20 cellular contexts compared by ENCODE assay signal in genomic region chr11:82980947-82981346, GRCh38.
DNase-seq lines count a peak whose midpoint lies in the region; ATAC-seq, FAIRE-seq and TF ChIP-seq lines count a peak whose summit lies in the region.
"Had no signal": no experiment of that assay in that cellular context is flagged by ENCODE, and none has a peak within 500 bp of the region (broad histone marks: within the 10 kb centered on the region; RNA-seq: fewer than 3 reads in every experiment).

No MANE protein-coding gene starts in this region.

- H3K4me3 Mint-ChIP-seq in stimulated activated naive B cell treated with anti-CD40 and anti-IgM and Interleukin-4, amounts not matched to agents 10 μg/mL and 1 μg/mL and 100 μg/mL, for 72 hours = no peak overlapping the region
- H3K4me3 Mint-ChIP-seq: CD4-positive, alpha-beta memory T cell had no signal

- H3K4me1 Mint-ChIP-seq in stimulated activated naive B cell treated with anti-CD40 and anti-IgM and Interleukin-4, amounts not matched to agents 10 μg/mL and 1 μg/mL and 100 μg/mL, for 72 hours = peaks cover 36 to 74% of the 10 kb centered on the region in 2 donors

- no peak for TF ChIP-seq CTCF in endothelial cell of umbilical vein (IDR thresholded peaks at IDR 0.05; ENCODE audit: extremely low read depth in 1 of 2, insufficient read depth in 1 of 2, low read depth in 1 of 2, low read length in 2 of 2)
- TF ChIP-seq CTCF in A673 (conservative IDR thresholded peaks at IDR 0.05; ENCODE audit: low read depth, low read length) = no peak

- H3K36me3 ChIP-seq in SJSA1 = no peaks in the 10 kb centered on the region
- peaks cover 0 to 3% of the 10 kb centered on the region in 2 experiments for H3K36me3 ChIP-seq in endothelial cell of umbilical vein (ENCODE audit: control insufficient read depth in 2 of 2, extremely low read depth in 1 of 2, insufficient read depth in 2 of 2, low read length in 2 of 2)
- peaks cover 4% of the 10 kb centered on the region for H3K36me3 ChIP-seq in A673 (ENCODE audit: insufficient read depth, low read length, poor library complexity, severe bottlenecking)

- no peak overlapping the region for H2AFZ ChIP-seq in endothelial cell of umbilical vein (ENCODE audit: low read depth, low read length)
- H2AFZ ChIP-seq: PC-9 had no signal

- peak overlapping the region; percentile 47 for H3K4me2 ChIP-seq in endothelial cell of umbilical vein (ENCODE audit: insufficient read depth, low read length)
- H3K4me2 ChIP-seq: BLaER1, PC-9 had no signal

- H3K9me3 Mint-ChIP-seq in stimulated activated naive B cell treated with anti-CD40 and anti-IgM and Interleukin-4, amounts not matched to agents 10 μg/mL and 1 μg/mL and 100 μg/mL, for 72 hours = peaks cover 0 to 5% of the 10 kb centered on the region in 2 donors
- H3K9me3 Mint-ChIP-seq: CD4-positive, alpha-beta memory T cell had no signal

- H3K9ac ChIP-seq in endothelial cell of umbilical vein (replicated peaks; ENCODE audit: extremely low read depth, insufficient read depth, low read length) = peak overlapping the region; percentile 42
- H3K9ac ChIP-seq: BLaER1 had no signal

- H3K9me3 ChIP-seq in SJSA1 (replicated peaks) (no peaks in the 10 kb centered on the region), endothelial cell of umbilical vein (replicated peaks; ENCODE audit: control insufficient read depth, insufficient read depth, low read length) (no peaks in the 10 kb centered on the region), A673 (ENCODE audit: low read depth, low read length, poor library complexity, severe bottlenecking) (no peaks in the 10 kb centered on the region)
- H3K9me3 ChIP-seq: BLaER1 had no signal

- H3K36me3 Mint-ChIP-seq in stimulated activated naive B cell treated with anti-CD40 and anti-IgM and Interleukin-4, amounts not matched to agents 10 μg/mL and 1 μg/mL and 100 μg/mL, for 72 hours = peaks cover 56 to 67% of the 10 kb centered on the region in 2 donors

- H3K27me3 ChIP-seq in SJSA1 (replicated peaks) = no peaks in the 10 kb centered on the region
- H3K27me3 ChIP-seq in endothelial cell of umbilical vein (ENCODE audit: control insufficient read depth in 2 of 2, insufficient read depth in 2 of 2, low read length in 2 of 2) = no peaks in the 10 kb centered on the region
- no peaks in the 10 kb centered on the region for H3K27me3 ChIP-seq in A673 (replicated peaks; ENCODE audit: insufficient read depth, low read depth, low read length, poor library complexity)
- H3K27me3 ChIP-seq: BLaER1 had no signal

- intact Hi-C loops in endothelial cell of umbilical vein (cut with micrococcal nuclease) (loop anchor here (1.0 kb wide), 3 partner anchors 27 to 175 kb away; partner anchors contain the start of gene RAB30), A673 (cut with micrococcal nuclease; ENCODE audit: unreplicated experiment) (no loop called here)

- H3K27me3 Mint-ChIP-seq in stimulated activated naive B cell treated with anti-CD40 and anti-IgM and Interleukin-4, amounts not matched to agents 10 μg/mL and 1 μg/mL and 100 μg/mL, for 72 hours = no peaks in the 10 kb centered on the region
- H3K27me3 Mint-ChIP-seq: CD4-positive, alpha-beta memory T cell had no signal

- dilution Hi-C loops in endothelial cell of umbilical vein (cut with MboI; ENCODE audit: extremely low pct_ligation_motif_present, low sequenced_read_pairs) = no loop called here

- TF ChIP-seq POLR2A in endothelial cell of umbilical vein (IDR thresholded peaks at IDR 0.05; ENCODE audit: low read depth, low read length) = no peak

- H3K4me3 ChIP-seq in SJSA1 (no peak overlapping the region), endothelial cell of umbilical vein (replicated peaks in 1 of 3; ENCODE audit: insufficient read depth in 1 of 3, low read depth in 1 of 3, low read length in 3 of 3) (no peak overlapping the region), A673 (ENCODE audit: low read depth, low read length, poor library complexity, severe bottlenecking) (no peak overlapping the region)
- H3K4me3 ChIP-seq: BLaER1, GM12878, PC-9 had no signal

- TSS peak; percentile 65 for BruUV-seq in endothelial cell of umbilical vein (replicated peaks; lab: Mats Ljungman, UMichigan)
- BruUV-seq in A673 (replicated peaks; lab: Mats Ljungman, UMichigan) = no TSS peak

- DNase-seq in GM19239 (ENCODE audit: insufficient read length, low spot score) (no peak), SJSA1 (ENCODE audit: low read depth in 1 of 2, low spot score in 2 of 2) (no peak), endothelial cell of umbilical vein (ENCODE audit: low read depth, low spot score) (peak; percentile 22), midbrain (lab: John Stamatoyannopoulos, UW) (no peak), ecto neural progenitor cell (ENCODE audit: low spot score) (no peak), A673 (ENCODE audit: low spot score) (no peak)
- no peak for DNase-seq in stimulated activated naive B cell treated with anti-CD40 and anti-IgM and Interleukin-4, amounts not matched to agents 10 μg/mL and 1 μg/mL and 100 μg/mL, for 72 hours
- DNase-seq: Calu3; CD4-positive, alpha-beta memory T cell; GOT3; Karpas-422; NCI-H1048; NCI-H1436; NCI-H2029; NCI-H526 had no signal

- H3K27ac ChIP-seq in SJSA1 (peak overlapping the region; percentile 82), endothelial cell of umbilical vein (ENCODE audit: insufficient read depth, low read depth, low read length) (peak overlapping the region; percentile 73), A673 (ENCODE audit: low read depth, low read length, poor library complexity, severe bottlenecking) (no peak overlapping the region)
- H3K27ac ChIP-seq: BLaER1, PC-9, RWPE1 had no signal

- POLR2A ChIA-PET in endothelial cell of umbilical vein (lab: Charles Lee) = interaction anchor here (0.6 to 1.1 kb wide), 2 partner anchors 82 to 176 kb away, joined by 3 to 6 read pairs; partner anchors contain the start of gene PCF11
- POLR2A ChIA-PET in A673 (lab: Charles Lee; ENCODE audit: low non-redundant PET) = no interaction called here

- no peaks in the 10 kb centered on the region for H3K79me2 ChIP-seq in endothelial cell of umbilical vein (ENCODE audit: control insufficient read depth, insufficient read depth, low read length)

- H3K27ac Mint-ChIP-seq in stimulated activated naive B cell treated with anti-CD40 and anti-IgM and Interleukin-4, amounts not matched to agents 10 μg/mL and 1 μg/mL and 100 μg/mL, for 72 hours = peak overlapping the region; percentile 67

- no peaks in the 10 kb centered on the region for H4K20me1 ChIP-seq in endothelial cell of umbilical vein (replicated peaks; ENCODE audit: control insufficient read depth, extremely low read depth, insufficient read depth, low read length)
- H4K20me1 ChIP-seq: BLaER1 had no signal

- H3K4me1 ChIP-seq in SJSA1 (replicated peaks) = peaks cover 38% of the 10 kb centered on the region
- peaks cover 22% of the 10 kb centered on the region for H3K4me1 ChIP-seq in endothelial cell of umbilical vein (ENCODE audit: control insufficient read depth, extremely low read depth, insufficient read depth, low read length)
- no peaks in the 10 kb centered on the region for H3K4me1 ChIP-seq in A673 (ENCODE audit: insufficient read depth, low read length, poor library complexity, severe bottlenecking)

- no peak for ATAC-seq in stimulated activated naive B cell treated with anti-CD40 and anti-IgM and Interleukin-4, amounts not matched to agents 10 μg/mL and 1 μg/mL and 100 μg/mL, for 72 hours (replicated peaks)

- FAIRE-seq in GM19239 (lab: Jason Lieb, UNC) (peak; percentile 23), endothelial cell of umbilical vein (lab: Jason Lieb, UNC) (peak; percentile 37)
- FAIRE-seq: A204.1, GM12878 had no signal

- CTCF ChIA-PET in endothelial cell of umbilical vein (lab: Charles Lee) = interaction anchor here (0.6 to 1.7 kb wide), 6 partner anchors 18 to 106 kb away, joined by 3 to 8 read pairs (median 4); partner anchors contain the start of gene RAB30
- CTCF ChIA-PET in A673 (lab: Charles Lee) = no interaction called here

- H3K9me1 ChIP-seq in endothelial cell of umbilical vein (replicated peaks; ENCODE audit: control insufficient read depth, extremely low read depth, insufficient read depth, low read length) = no peaks in the 10 kb centered on the region

TF ChIP-seq in endothelial cell of umbilical vein, 7 proteins besides CTCF, POLR2A, EP300 and RAD21:
- TF ChIP-seq FOS (IDR thresholded peaks at IDR 0.05; ENCODE audit: borderline replicate concordance, insufficient read depth, low read length) (no peak), POLR2AphosphoS5 (IDR thresholded peaks at IDR 0.05; ENCODE audit: insufficient read depth, low read depth, low read length) (no peak), EZH2 (IDR thresholded peaks at IDR 0.05; ENCODE audit: borderline replicate concordance, low read depth, low read length, severe bottlenecking) (no peak), JUN (IDR thresholded peaks at IDR 0.05; ENCODE audit: borderline replicate concordance, insufficient read depth, insufficient read length, low read depth) (no peak), MAX (IDR thresholded peaks at IDR 0.05; ENCODE audit: insufficient read depth, insufficient read length) (no peak)
